Comparison of ENCODE assay signal across 8 cellular contexts in genomic region chr19:2977001-2977685, GRCh38. TPM values are rescaled to one million over a fixed set of nuclear protein-coding genes. Genes with fewer than 3 reads are reported as not detected.
DNase-seq lines count a peak whose midpoint lies in the region; ATAC-seq lines count a peak whose summit lies in the region.

Gene TLE6, plus strand, starts transcription at chr19:2977564. Its CDS starts 670 bp downstream, at chr19:2978234.

- H3K4me3 ChIP-seq in endocrine pancreas (ENCODE audit: control insufficient read depth, insufficient read depth, low read length): peak within 1 kb of the TSS; percentile 75

- DNase-seq in COR-L47 (lab: John Stamatoyannopoulos, UW) (peak; percentile 98), HT-29 (ENCODE audit: low spot score) (peak; percentile 89), mesenteric fat pad (ENCODE audit: low spot score) (peak; percentile 97)
- DNase-seq in NK-92 treated with Interleukin-12 subunit alpha and Interleukin-12 subunit beta, amount 100 ng/mL, for 24 hours (lab: John Stamatoyannopoulos, UW): peak; percentile 97
- peak; percentile 82 to 89 for DNase-seq in activated CD8-positive, alpha-beta memory T cell treated with anti-CD3 and anti-CD28 coated beads for 4 hours (ENCODE audit: low read depth in 2 of 2)
- DNase-seq in stimulated activated CD8-positive, alpha-beta memory T cell treated with anti-CD3 and anti-CD28 coated beads, Interleukin-12 subunit alpha, Interleukin-12 subunit beta, amount 100 ng/mL, for 4 hours (ENCODE audit: low read depth): peak; percentile 85

- peak within 1 kb of the TSS; percentile 56 for H3K9ac ChIP-seq in endocrine pancreas (ENCODE audit: control insufficient read depth, insufficient read depth, low read length)

- no peaks in the 10 kb centered on the region for H3K36me3 ChIP-seq in endocrine pancreas (ENCODE audit: control insufficient read depth, insufficient read depth, low read length)

- H3K27me3 ChIP-seq in endocrine pancreas (ENCODE audit: control insufficient read depth, insufficient read depth, low read length): no peaks in the 10 kb centered on the region

- H3K9me3 ChIP-seq in endocrine pancreas (ENCODE audit: control insufficient read depth, low read length): no peaks in the 10 kb centered on the region

- peak; percentile 82 for ATAC-seq in GM21367 (IDR thresholded peaks at IDR 0.05; ENCODE audit: unreplicated experiment)

- H3K4me1 ChIP-seq in endocrine pancreas (ENCODE audit: control insufficient read depth, insufficient read depth, low read length): no peaks in the 10 kb centered on the region

RNA-seq across cellular contexts. Expression of gene TLE6, which starts in this region (rescaled TPM):
- total RNA-seq in HT-29 (2014; rRNA removed; shearing (Covaris generic)): 0.48 TPM in 1 of 2 replicates, not detected in the other
- total RNA-seq in mesenteric fat pad: 0.93 TPM

Comparison
In these comparisons a context has a peak if more than half of its experiments do, and no peak if none do; other contexts are left out.
1. Peak in every context shown above with its lines: DNase-seq, ATAC-seq and H3K4me3 ChIP-seq.
2. Peak in DNase-seq in HT-29; RNA of the gene not detected or under 1 TPM.
3. Peak in DNase-seq in mesenteric fat pad; RNA of the gene not detected or under 1 TPM.